20 cellular contexts compared by ENCODE assay signal in genomic region chr6:108078191-108078590, GRCh38. TPM values are rescaled to one million over a fixed set of nuclear protein-coding genes. Genes with fewer than 3 reads are reported as not detected.
DNase-seq lines count a peak whose midpoint lies in the region; ATAC-seq and TF ChIP-seq lines count a peak whose summit lies in the region.
"Had no signal": no experiment of that assay in that cellular context is flagged by ENCODE, and none has a peak within 500 bp of the region (broad histone marks: within the 10 kb centered on the region; RNA-seq: fewer than 3 reads in every experiment).

No MANE protein-coding gene starts in this region.

- intact Hi-C loops in activated CD8-positive, alpha-beta T cell treated with anti-CD3 and anti-CD28 coated beads for 36 hours (cut with micrococcal nuclease), result no loop called here

- peaks cover 14% of the 10 kb centered on the region for H3K4me1 Mint-ChIP-seq in activated CD8-positive, alpha-beta T cell treated with anti-CD3 and anti-CD28 coated beads for 36 hours (ENCODE audit: low read depth)

- 0 out of 2 replicates have a peak, but pooled peaks cover 3% of the 10 kb centered on the region for H3K9me3 ChIP-seq in MG63
- H3K9me3 ChIP-seq: BLaER1, Caco-2 had no signal

- no peak for ATAC-seq in activated CD8-positive, alpha-beta T cell treated with anti-CD3 and anti-CD28 coated beads for 36 hours
- ATAC-seq in HG03045 (IDR thresholded peaks at IDR 0.05; ENCODE audit: unreplicated experiment), result no peak
- ATAC-seq: CD8-positive, alpha-beta T cell; GM12878; GM23338; HCT116 had no signal

- no peaks in the 10 kb centered on the region for H3K36me3 Mint-ChIP-seq in activated CD8-positive, alpha-beta T cell treated with anti-CD3 and anti-CD28 coated beads for 36 hours (ENCODE audit: low read depth)

- no peaks in the 10 kb centered on the region for H3K36me3 ChIP-seq in MG63
- H3K36me3 ChIP-seq: BLaER1 had no signal

- peaks cover 2% of the 10 kb centered on the region for H3K27me3 Mint-ChIP-seq in activated CD8-positive, alpha-beta T cell treated with anti-CD3 and anti-CD28 coated beads for 36 hours

- DNase-seq in MG63, result peak; percentile 19
- peak; percentile 64 for DNase-seq in astrocyte of the spinal cord (ENCODE audit: low read depth, low spot score)
- peak; percentile 10 for DNase-seq in iris pigment epithelial cell (ENCODE audit: low read depth)
- no peak for DNase-seq in SK-N-DZ (ENCODE audit: low spot score)
- DNase-seq in activated CD8-positive, alpha-beta T cell treated with anti-CD3 and anti-CD28 coated beads for 36 hours, result no peak
- DNase-seq: Caco-2; CD4-positive, CD25-positive, alpha-beta regulatory T cell; CD8-positive, alpha-beta T cell; DMS153; DMS79; EL; GDM1; H9; HFFc6 had no signal

- CTCF ChIA-PET in activated CD8-positive, alpha-beta T cell treated with anti-CD3 and anti-CD28 coated beads for 36 hours (lab: Charles Lee), result no interaction called here

- no peak overlapping the region for H3K4me3 Mint-ChIP-seq in activated CD8-positive, alpha-beta T cell treated with anti-CD3 and anti-CD28 coated beads for 36 hours
- H3K4me3 Mint-ChIP-seq: B cell; CD8-positive, alpha-beta T cell; GM23338; H9; HFFc6 had no signal

- in situ Hi-C loops in astrocyte of the spinal cord (cut with HindIII; ENCODE audit: low sequenced_read_pairs), result no loop called here

- H3K4me3 ChIP-seq in MG63, result no peak overlapping the region
- H3K4me3 ChIP-seq in astrocyte of the spinal cord (ENCODE audit: low read depth, low read length), result no peak overlapping the region
- H3K4me3 ChIP-seq: BLaER1, GM12878, GM23338 had no signal

- H3K9me3 Mint-ChIP-seq in activated CD8-positive, alpha-beta T cell treated with anti-CD3 and anti-CD28 coated beads for 36 hours, result no peaks in the 10 kb centered on the region
- H3K9me3 Mint-ChIP-seq: CD4-positive, CD25-positive, alpha-beta regulatory T cell; CD8-positive, alpha-beta T cell; GM23338; HFFc6 had no signal

- no peaks in the 10 kb centered on the region for H3K27me3 ChIP-seq in MG63
- H3K27me3 ChIP-seq: BLaER1 had no signal

- no peak for TF ChIP-seq CTCF in astrocyte of the spinal cord (IDR thresholded peaks at IDR 0.05; ENCODE audit: low read depth, low read length)
- no peak for TF ChIP-seq CTCF in activated CD8-positive, alpha-beta T cell treated with anti-CD3 and anti-CD28 coated beads for 36 hours (IDR thresholded peaks at IDR 0.05)

- POLR2A ChIA-PET in activated CD8-positive, alpha-beta T cell treated with anti-CD3 and anti-CD28 coated beads for 36 hours (lab: Charles Lee), result no interaction called here

- no peak overlapping the region for H3K27ac Mint-ChIP-seq in activated CD8-positive, alpha-beta T cell treated with anti-CD3 and anti-CD28 coated beads for 36 hours
- H3K27ac Mint-ChIP-seq: B cell; CD4-positive, CD25-positive, alpha-beta regulatory T cell; CD8-positive, alpha-beta T cell; GM23338; H9; HFFc6 had no signal

RNA-seq across cellular contexts. Expression of gene OSTM1, which starts 3.6 kb away (rescaled TPM):
- total RNA-seq in MG63 (2014; rRNA removed; shearing (Covaris generic); ENCODE audit: low replicate concordance), result 21.5 and 34.5 TPM in 2 replicates
- 25.6 and 30.1 TPM in 2 replicates for polyA plus RNA-seq in SK-N-DZ (2014; cell fraction: cytosol; rRNA removed)
- 16.9 and 36.0 TPM in 2 replicates for polyA plus RNA-seq in SK-N-DZ (2014; cell fraction: nucleus; rRNA removed)
- total RNA-seq in activated CD8-positive, alpha-beta T cell treated with anti-CD3 and anti-CD28 coated beads for 36 hours, result 1 to 10 TPM; 7.2 to 7.5 TPM

Comparison
In these comparisons a context has a peak if more than half of its experiments do, and no peak if none do; other contexts are left out.
1. DNase-seq: peak in MG63 (single experiment), astrocyte of the spinal cord (single experiment) and iris pigment epithelial cell (single experiment); none in SK-N-DZ (single experiment) and activated CD8-positive, alpha-beta T cell treated with anti-CD3 and anti-CD28 coated beads for 36 hours (single experiment).